Comparison of ENCODE assay signal across 15 cellular contexts in genomic region chr12:71691504-71692129, GRCh38. TPM values are rescaled to one million over a fixed set of nuclear protein-coding genes. Genes with fewer than 3 reads are reported as not detected.
DNase-seq lines count a peak whose midpoint lies in the region; ATAC-seq, FAIRE-seq and TF ChIP-seq lines count a peak whose summit lies in the region.
"Had no signal": no experiment of that assay in that cellular context is flagged by ENCODE, and none has a peak within 500 bp of the region (broad histone marks: within the 10 kb centered on the region; RNA-seq: fewer than 3 reads in every experiment).

No MANE protein-coding gene starts in this region.

- no peak overlapping the region for H3K9ac ChIP-seq in Loucy (ENCODE audit: low read depth, low read length, poor library complexity, severe bottlenecking)

- ATAC-seq in left colon (peak; percentile 28), left ventricle myocardium superior (no peak)

- no peak overlapping the region for H3K4me3 ChIP-seq in Loucy (ENCODE audit: low read length, poor library complexity, severe bottlenecking)
- H3K4me3 ChIP-seq: testis had no signal

- no peak overlapping the region for H2AFZ ChIP-seq in Loucy (ENCODE audit: low read length)

- no peaks in the 10 kb centered on the region for H4K20me1 ChIP-seq in Loucy (ENCODE audit: insufficient read depth, low read length, poor library complexity, severe bottlenecking)

- no peaks in the 10 kb centered on the region for H3K27me3 ChIP-seq in Loucy (ENCODE audit: insufficient read depth, low read length, poor library complexity, severe bottlenecking)
- H3K27me3 ChIP-seq: testis had no signal

- no peak for TF ChIP-seq CTCF in Loucy (conservative IDR thresholded peaks at IDR 0.05; ENCODE audit: low read length)
- no peak for TF ChIP-seq CTCF in D721Med (IDR thresholded peaks at IDR 0.05; ENCODE audit: insufficient read depth, missing control alignments)

- H3K9me3 ChIP-seq in Loucy (ENCODE audit: insufficient read depth, low read depth, low read length), result no peaks in the 10 kb centered on the region
- H3K9me3 ChIP-seq: testis had no signal

- H3F3A ChIP-seq in Loucy (ENCODE audit: low read depth), result no peaks in the 10 kb centered on the region

- peaks cover 28% of the 10 kb centered on the region for H3K79me2 ChIP-seq in Loucy (ENCODE audit: insufficient read depth, low read length)

- DNase-seq in DMS 273 (lab: John Stamatoyannopoulos, UW; ENCODE audit: unreplicated experiment) (peak; percentile 90), NCI-H526 treated with DMSO at 0.1 percent for 48 hours (lab: John Stamatoyannopoulos, UW) (peak; percentile 21), left colon (peak in 1 of 2 donors; percentile 33), left ventricle myocardium superior (no peak), D721Med (ENCODE audit: insufficient read length, low spot score) (no peak)
- DNase-seq in stimulated activated naive CD4-positive, alpha-beta T cell treated with Interleukin-2 at 50 U/mL for 16 hours (lab: John Stamatoyannopoulos, UW), result no peak
- no peak for DNase-seq in stimulated activated CD4-positive, alpha-beta T cell treated with anti-CD3 and anti-CD28 coated beads, Interleukin-2, amount 100 ng/mL, for 24 hours
- DNase-seq: activated CD8-positive, alpha-beta memory T cell treated with anti-CD3 and anti-CD28 coated beads for 24 hours; Calu3; foreskin melanocyte; NCI-H748 treated with DMSO at 0.1 percent for 48 hours; Right ventricle myocardium superior; stimulated activated CD4-positive, alpha-beta T cell treated with anti-CD3 and anti-CD28 coated beads, Interleukin-12 subunit alpha, Interleukin-12 subunit beta, amount 100 ng/mL, for 4 hours; testis had no signal

- intact Hi-C loops in left colon (cut with DNase I, micrococcal nuclease), result no loop called here
- intact Hi-C loops in left ventricle myocardium superior (cut with micrococcal nuclease), result no loop called here

- no peaks in the 10 kb centered on the region for H3K36me3 ChIP-seq in Loucy (ENCODE audit: insufficient read depth, low read length)

- peak overlapping the region; percentile 80 for H3K4me2 ChIP-seq in Loucy (ENCODE audit: low read depth, low read length, poor library complexity, severe bottlenecking)

- peaks cover 54% of the 10 kb centered on the region for H3K4me1 ChIP-seq in Loucy (ENCODE audit: insufficient read depth, low read length, poor library complexity, severe bottlenecking)
- H3K4me1 ChIP-seq: testis had no signal

- H3K9me2 ChIP-seq in Loucy (replicated peaks; ENCODE audit: low read depth, low read length), result no peaks in the 10 kb centered on the region

- FAIRE-seq in D721Med (lab: Jason Lieb, UNC), result no peak

RNA-seq across cellular contexts. Expression of gene TMEM19, which starts 5.7 kb away (rescaled TPM):
- total RNA-seq in left colon (10 to 100 TPM; 41.9 to 48.8 TPM), left ventricle myocardium superior (30.9 TPM)

RNA-seq across cellular contexts. Expression of gene THAP2, which starts 27.5 kb away (rescaled TPM):
- 1 to 10 TPM; 2.1 to 3.5 TPM for total RNA-seq in left colon
- total RNA-seq in left ventricle myocardium superior, result 10.7 TPM

RNA-seq across cellular contexts. Expression of gene ZFC3H1, which starts 28.0 kb away (rescaled TPM):
- total RNA-seq in left colon (10 to 100 TPM; 41.3 to 42.1 TPM), left ventricle myocardium superior (15.3 TPM)

Comparison
In these comparisons a context has a peak if more than half of its experiments do, and no peak if none do; other contexts are left out.
1. DNase-seq: peak in DMS 273 (single experiment) and NCI-H526 treated with DMSO at 0.1 percent for 48 hours (single experiment); none in stimulated activated naive CD4-positive, alpha-beta T cell treated with Interleukin-2 at 50 U/mL for 16 hours (single experiment), left ventricle myocardium superior (single experiment), D721Med (single experiment) and stimulated activated CD4-positive, alpha-beta T cell treated with anti-CD3 and anti-CD28 coated beads, Interleukin-2, amount 100 ng/mL, for 24 hours (0 of 2).